ENCODE assay signal across 10 cellular contexts in the genomic region with DNA sequence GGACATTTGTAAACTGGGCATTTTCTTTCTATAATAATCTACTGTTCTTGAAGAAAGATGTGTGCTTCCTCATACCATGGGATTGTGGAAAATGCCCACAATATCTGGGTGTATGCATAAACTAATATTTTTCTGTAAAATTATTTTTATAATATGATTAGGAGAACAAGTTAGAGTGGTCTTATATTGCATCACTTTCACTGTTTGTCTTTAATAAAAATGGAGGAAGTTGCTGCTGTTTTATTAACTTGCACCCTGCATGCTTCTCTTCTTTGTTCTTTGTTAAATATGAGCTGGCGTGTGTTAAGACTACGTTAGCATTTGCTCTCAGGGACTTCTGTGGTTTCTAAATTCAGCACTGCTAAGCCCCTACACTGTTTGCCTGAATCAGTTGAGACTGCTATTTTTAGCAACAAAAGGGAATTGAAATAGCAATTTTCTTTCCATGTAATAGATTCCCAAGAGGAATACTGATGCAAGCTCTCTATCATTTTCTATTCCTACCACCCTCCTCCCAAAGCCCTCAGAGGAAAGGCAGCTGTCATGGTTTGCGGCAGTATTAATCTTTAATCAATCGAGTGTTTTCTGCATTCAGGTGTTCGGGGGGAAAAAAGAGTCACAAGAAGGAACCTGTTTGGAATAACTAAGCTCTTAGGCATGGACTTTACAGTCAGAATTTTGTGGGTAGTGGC. TPM values are rescaled to one million over a fixed set of nuclear protein-coding genes. Genes with fewer than 3 reads are reported as not detected.
A peak's percentile ranks its signal among the peaks of the same experiment; 100 is the strongest.
DNase-seq lines count a peak whose midpoint lies in the region; ATAC-seq, FAIRE-seq and TF ChIP-seq lines count a peak whose summit lies in the region.
"Had no signal": no experiment of that assay in that cellular context is flagged by ENCODE, and none has a peak within 500 bp of the region (broad histone marks: within the 10 kb centered on the region; RNA-seq: fewer than 3 reads in every experiment).

No MANE protein-coding gene starts in this region.

- no peaks in the 10 kb centered on the region for H3K27me3 Mint-ChIP-seq in activated naive CD8-positive, alpha-beta T cell treated with anti-CD3 and anti-CD28 coated beads, Interleukin-2, amount 50 U/mL, for 24 hours
- H3K27me3 Mint-ChIP-seq: CD4-positive, CD25-positive, alpha-beta regulatory T cell had no signal

- H3K9me3 Mint-ChIP-seq in activated naive CD8-positive, alpha-beta T cell treated with anti-CD3 and anti-CD28 coated beads, Interleukin-2, amount 50 U/mL, for 24 hours: peaks cover 18% of the 10 kb centered on the region

- BruUV-seq in HepG2 (replicated peaks; lab: Mats Ljungman, UMichigan): no TSS peak

- DNase-seq in HepG2 (ENCODE audit: low spot score): peak; percentile 19
- no peak for DNase-seq in right lobe of liver
- DNase-seq in body of pancreas: no peak
- no peak for DNase-seq in stimulated activated CD4-positive, alpha-beta T cell treated with anti-CD3 and anti-CD28 coated beads, Interleukin-2, amount 100 ng/mL, for 48 hours
- DNase-seq in NCI-H1694 (lab: John Stamatoyannopoulos, UW): no peak
- no peak for DNase-seq in activated naive CD8-positive, alpha-beta T cell treated with anti-CD3 and anti-CD28 coated beads, Interleukin-2, amount 50 U/mL, for 24 hours
- DNase-seq: CD4-positive, CD25-positive, alpha-beta regulatory T cell; NCI-H2029 treated with DMSO at 0.1 percent for 48 hours had no signal

- 90% methylated on average over 5 of the region's 5 CpGs for WGBS in HepG2 (ENCODE audit: low lambda C conversion rate)
- 63% methylated on average over 5 of the region's 5 CpGs for WGBS in right lobe of liver (ENCODE audit: insufficient coverage, low coverage, low lambda C conversion rate, missing lambda C conversion rate)
- WGBS in body of pancreas, 2 donors: 11% methylated on average over 5 of the region's 5 CpGs

- in situ Hi-C loops in HepG2 (cut with HindIII; ENCODE audit: extremely low pct_ligation_motif_present, low pct_unique_long_range_greater_than_20kb): no loop called here

- TF ChIP-seq POLR2A in HepG2 (IDR thresholded peaks at IDR 0.05; ENCODE audit: insufficient read depth in 1 of 2, low read depth in 2 of 2, low read length in 2 of 2): no peak
- no peak for TF ChIP-seq POLR2A in right lobe of liver (IDR thresholded peaks at IDR 0.05)
- TF ChIP-seq POLR2A in body of pancreas (IDR thresholded peaks at IDR 0.05): no peak

- TF ChIP-seq CTCF in HepG2 (CRISPR knock-in tag; IDR thresholded peaks at IDR 0.05) (no peak), right lobe of liver (IDR thresholded peaks at IDR 0.05) (no peak), body of pancreas (IDR thresholded peaks at IDR 0.05) (no peak)

- H3K9me3 ChIP-seq in HepG2 (ENCODE audit: low read length) (no peaks in the 10 kb centered on the region), right lobe of liver (no peaks in the 10 kb centered on the region), body of pancreas (no peaks in the 10 kb centered on the region)

- CTCF ChIA-PET in HepG2 (lab: Yijun Ruan, JAX; ENCODE audit: low intra/inter-chr PET ratio, low total read pairs): no interaction called here

- H3K36me3 Mint-ChIP-seq in activated naive CD8-positive, alpha-beta T cell treated with anti-CD3 and anti-CD28 coated beads, Interleukin-2, amount 50 U/mL, for 24 hours (ENCODE audit: low read depth): peaks cover 51% of the 10 kb centered on the region

- intact Hi-C loops in HepG2 (cut with micrococcal nuclease; ENCODE audit: unreplicated experiment) (no loop called here), right lobe of liver (cut with DNase I) (no loop called here), body of pancreas (cut with DNase I) (no loop called here)

- H2AFZ ChIP-seq in HepG2 (ENCODE audit: low read length): no peak overlapping the region

- H3K27me3 ChIP-seq in HepG2 (ENCODE audit: control insufficient read depth in 1 of 2, insufficient read depth in 2 of 2, low read length in 2 of 2) (no peaks in the 10 kb centered on the region), right lobe of liver (no peaks in the 10 kb centered on the region), body of pancreas (no peaks in the 10 kb centered on the region)

- POLR2A ChIA-PET in HepG2 (lab: Yijun Ruan, JAX): interaction anchor here (1.6 kb wide), 1 partner anchor 56 kb away, joined by 5 read pairs; a partner anchor contains a TSS

- H3K27ac ChIP-seq in HepG2 (ENCODE audit: extremely low read length, insufficient read depth, low read length) (peak overlapping the region; percentile 6), right lobe of liver (no peak overlapping the region), body of pancreas (peak overlapping the region in 2 of 4 donors; percentile 0 to 36)

- no peak for ATAC-seq in HepG2
- no peak for ATAC-seq in right lobe of liver
- peak; percentile 39 for ATAC-seq in body of pancreas
- no peak for ATAC-seq in GM18909 (IDR thresholded peaks at IDR 0.05; ENCODE audit: poor library complexity, unreplicated experiment)
- ATAC-seq in activated naive CD8-positive, alpha-beta T cell treated with anti-CD3 and anti-CD28 coated beads, Interleukin-2, amount 50 U/mL, for 24 hours: no peak

- H3K9ac ChIP-seq in HepG2 (ENCODE audit: insufficient read depth, low read depth, low read length): no peak overlapping the region

- peaks cover 43% of the 10 kb centered on the region; the same call in 1 of the 2 replicates for H4K20me1 ChIP-seq in HepG2 (ENCODE audit: insufficient read depth, low read length)

- H3K79me2 ChIP-seq in HepG2 (ENCODE audit: insufficient read depth, low read length): peaks cover 76% of the 10 kb centered on the region

- peaks cover 37% of the 10 kb centered on the region for H3K4me1 ChIP-seq in HepG2 (ENCODE audit: insufficient read depth, low read length)
- H3K4me1 ChIP-seq in right lobe of liver: no peaks in the 10 kb centered on the region
- H3K4me1 ChIP-seq in body of pancreas: peaks cover 41% of the 10 kb centered on the region

- H3K4me2 ChIP-seq in HepG2 (ENCODE audit: low read depth, low read length): no peak overlapping the region

- FAIRE-seq in HepG2 (lab: Jason Lieb, UNC) (no peak), islet of Langerhans (lab: Jason Lieb, UNC) (peak; percentile 56)

- H3K4me3 ChIP-seq in HepG2 (replicated peaks in 1 of 3; ENCODE audit: insufficient read depth in 1 of 3, low read depth in 2 of 3, low read length in 3 of 3) (no peak overlapping the region), right lobe of liver (no peak overlapping the region), body of pancreas (no peak overlapping the region)

- no peak overlapping the region for H3K27ac Mint-ChIP-seq in activated naive CD8-positive, alpha-beta T cell treated with anti-CD3 and anti-CD28 coated beads, Interleukin-2, amount 50 U/mL, for 24 hours
- H3K27ac Mint-ChIP-seq: CD4-positive, CD25-positive, alpha-beta regulatory T cell had no signal

- TF ChIP-seq EP300 in HepG2 (IDR thresholded peaks at IDR 0.05; ENCODE audit: low read depth in 2 of 2, low read length in 2 of 2): no peak
- TF ChIP-seq EP300 in HepG2 (CRISPR knock-in tag; IDR thresholded peaks at IDR 0.05; ENCODE audit: borderline replicate concordance): no peak

- peaks cover 23% of the 10 kb centered on the region for H3K4me1 Mint-ChIP-seq in activated naive CD8-positive, alpha-beta T cell treated with anti-CD3 and anti-CD28 coated beads, Interleukin-2, amount 50 U/mL, for 24 hours

- H3K4me3 Mint-ChIP-seq in activated naive CD8-positive, alpha-beta T cell treated with anti-CD3 and anti-CD28 coated beads, Interleukin-2, amount 50 U/mL, for 24 hours: no peak overlapping the region
- H3K4me3 Mint-ChIP-seq: CD4-positive, CD25-positive, alpha-beta regulatory T cell had no signal

- no peak for TF ChIP-seq RAD21 in HepG2 (CRISPR knock-in tag; IDR thresholded peaks at IDR 0.05)

- H3K36me3 ChIP-seq in HepG2 (replicated peaks in 1 of 2; ENCODE audit: control insufficient read depth in 1 of 2, insufficient read depth in 2 of 2, low read length in 2 of 2) (peaks cover 0 to 17% of the 10 kb centered on the region in 2 experiments; a peak in 3 of 5 replicates), right lobe of liver (no peaks in the 10 kb centered on the region), body of pancreas (replicated peaks in 1 of 2; ENCODE audit: insufficient read depth in 1 of 2, low read depth in 2 of 2) (no peaks in the 10 kb centered on the region)

TF ChIP-seq in HepG2, 621 proteins besides CTCF, POLR2A, EP300 and RAD21 (continues in another document):
- TF ChIP-seq, protein P1, sequence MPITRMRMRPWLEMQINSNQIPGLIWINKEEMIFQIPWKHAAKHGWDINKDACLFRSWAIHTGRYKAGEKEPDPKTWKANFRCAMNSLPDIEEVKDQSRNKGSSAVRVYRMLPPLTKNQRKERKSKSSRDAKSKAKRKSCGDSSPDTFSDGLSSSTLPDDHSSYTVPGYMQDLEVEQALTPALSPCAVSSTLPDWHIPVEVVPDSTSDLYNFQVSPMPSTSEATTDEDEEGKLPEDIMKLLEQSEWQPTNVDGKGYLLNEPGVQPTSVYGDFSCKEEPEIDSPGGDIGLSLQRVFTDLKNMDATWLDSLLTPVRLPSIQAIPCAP (CRISPR knock-in tag; IDR thresholded peaks at IDR 0.05; ENCODE audit: low read depth): no peak
- no peak for TF ChIP-seq SALL2 (CRISPR knock-in tag; IDR thresholded peaks at IDR 0.05)

RNA-seq across cellular contexts. Expression of a gene that starts 56.1 kb away (rescaled TPM):
- total RNA-seq in HepG2 (2016; rRNA removed; fragmentation: Illumina TruSeq; extraction: Trizol) (76.8 and 117 TPM in 2 replicates), right lobe of liver (100 to 1,000 TPM in 2 of 6 experiments, 10 to 100 TPM in 4; 68.3 to 107 (median 93.2) TPM), body of pancreas (10 to 100 TPM; 39.7 to 42.8 TPM)
- 13.5 and 14.2 TPM in 2 replicates for total RNA-seq in HepG2 (2016; cell fraction: cytosol; rRNA removed; fragmentation: Illumina TruSeq; extraction: Trizol; ENCODE audit: low read depth)
- 75.1 and 111 TPM in 2 replicates for total RNA-seq in HepG2 (2016; cell fraction: insoluble cytoplasmic fraction; rRNA removed; fragmentation: Illumina TruSeq; extraction: Trizol)
- 30.7 and 33.3 TPM in 2 replicates for total RNA-seq in HepG2 (2016; cell fraction: membrane; rRNA removed; fragmentation: Illumina TruSeq; extraction: Trizol)
- 138 TPM in 2 replicates for total RNA-seq in HepG2 (2016; cell fraction: nucleus; rRNA removed; fragmentation: Illumina TruSeq; extraction: Trizol)
- polyA plus RNA-seq in HepG2 (2011; rRNA removed): 50.3 and 56.3 TPM in 2 replicates
- polyA plus RNA-seq in HepG2 (2011; cell fraction: cytosol; rRNA removed): 23.3 and 38.1 TPM in 2 replicates
- polyA plus RNA-seq in HepG2 (2011; cell fraction: nucleus; rRNA removed): 19.9 and 25.0 TPM in 2 replicates
- 84.0 and 92.7 TPM in 2 replicates for polyA plus RNA-seq in HepG2 (2012)
- 9.1 and 9.4 TPM in 2 replicates for polyA plus RNA-seq in HepG2 (2016; cell fraction: cytosol; fragmentation: Illumina TruSeq; extraction: Trizol; ENCODE audit: low read depth)
- 44.4 and 46.6 TPM in 2 replicates for polyA plus RNA-seq in HepG2 (2016; cell fraction: insoluble cytoplasmic fraction; fragmentation: Illumina TruSeq; extraction: Trizol; ENCODE audit: low read depth)
- 19.1 and 21.1 TPM in 2 replicates for polyA plus RNA-seq in HepG2 (2016; cell fraction: membrane; fragmentation: Illumina TruSeq; extraction: Trizol; ENCODE audit: low read depth)
- polyA plus RNA-seq in HepG2 (2016; cell fraction: nucleus; fragmentation: Illumina TruSeq; extraction: Trizol; ENCODE audit: insufficient read depth, low read depth): 110 and 113 TPM in 2 replicates
- polyA minus RNA-seq in HepG2 (2011; rRNA and poly(A)+ RNA removed; ENCODE audit: low replicate concordance): 24.6 and 77.8 TPM in 2 replicates
- 84.9 and 117 TPM in 2 replicates for polyA minus RNA-seq in HepG2 (2011; cell fraction: cytosol; rRNA and poly(A)+ RNA removed)
- 136 and 138 TPM in 2 replicates for polyA minus RNA-seq in HepG2 (2011; cell fraction: nucleus; rRNA and poly(A)+ RNA removed)
